Comparison of ENCODE assay signal across 1 cellular context in the genomic region with DNA sequence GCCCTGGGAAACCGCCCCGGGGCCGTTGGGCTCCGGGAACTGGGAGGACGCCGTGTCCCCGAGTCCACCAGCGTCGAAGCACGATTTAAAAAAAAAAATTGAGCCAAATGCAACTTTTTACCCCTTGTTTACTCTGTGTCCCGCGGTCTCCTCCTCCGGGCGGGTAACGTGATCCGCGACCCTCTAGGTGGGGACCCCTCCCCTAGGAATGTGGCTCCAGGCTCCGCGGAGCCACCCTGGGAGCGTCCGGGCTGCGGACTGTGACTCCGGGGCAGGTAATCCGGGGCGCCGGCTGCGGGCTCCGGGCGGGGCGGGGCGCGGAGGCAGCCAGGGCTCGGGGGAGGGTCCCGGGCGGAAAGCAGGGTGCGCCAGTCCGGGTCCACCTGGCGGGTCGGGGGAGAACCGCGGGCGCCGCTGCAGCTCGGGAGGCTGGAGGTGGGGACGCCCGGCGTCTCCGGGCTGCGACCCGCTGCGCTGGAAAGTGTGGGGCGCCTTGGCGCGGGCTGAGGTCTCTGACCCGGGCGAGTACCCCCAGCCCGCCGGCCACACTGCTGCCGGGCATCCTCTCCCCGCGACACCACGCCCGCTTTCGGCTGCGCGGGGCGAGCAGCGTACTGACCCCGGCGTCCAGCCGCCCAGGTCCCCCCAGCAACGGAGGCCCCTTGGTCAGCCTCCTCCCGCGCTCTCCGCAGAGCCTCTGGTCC.
TF ChIP-seq lines count a peak whose summit lies in the region.

No MANE protein-coding gene starts in this region.

TF ChIP-seq in HepG2, 621 proteins besides CTCF, POLR2A, EP300 and RAD21 (continued from another document and continues in another):
- TF ChIP-seq, protein P1, sequence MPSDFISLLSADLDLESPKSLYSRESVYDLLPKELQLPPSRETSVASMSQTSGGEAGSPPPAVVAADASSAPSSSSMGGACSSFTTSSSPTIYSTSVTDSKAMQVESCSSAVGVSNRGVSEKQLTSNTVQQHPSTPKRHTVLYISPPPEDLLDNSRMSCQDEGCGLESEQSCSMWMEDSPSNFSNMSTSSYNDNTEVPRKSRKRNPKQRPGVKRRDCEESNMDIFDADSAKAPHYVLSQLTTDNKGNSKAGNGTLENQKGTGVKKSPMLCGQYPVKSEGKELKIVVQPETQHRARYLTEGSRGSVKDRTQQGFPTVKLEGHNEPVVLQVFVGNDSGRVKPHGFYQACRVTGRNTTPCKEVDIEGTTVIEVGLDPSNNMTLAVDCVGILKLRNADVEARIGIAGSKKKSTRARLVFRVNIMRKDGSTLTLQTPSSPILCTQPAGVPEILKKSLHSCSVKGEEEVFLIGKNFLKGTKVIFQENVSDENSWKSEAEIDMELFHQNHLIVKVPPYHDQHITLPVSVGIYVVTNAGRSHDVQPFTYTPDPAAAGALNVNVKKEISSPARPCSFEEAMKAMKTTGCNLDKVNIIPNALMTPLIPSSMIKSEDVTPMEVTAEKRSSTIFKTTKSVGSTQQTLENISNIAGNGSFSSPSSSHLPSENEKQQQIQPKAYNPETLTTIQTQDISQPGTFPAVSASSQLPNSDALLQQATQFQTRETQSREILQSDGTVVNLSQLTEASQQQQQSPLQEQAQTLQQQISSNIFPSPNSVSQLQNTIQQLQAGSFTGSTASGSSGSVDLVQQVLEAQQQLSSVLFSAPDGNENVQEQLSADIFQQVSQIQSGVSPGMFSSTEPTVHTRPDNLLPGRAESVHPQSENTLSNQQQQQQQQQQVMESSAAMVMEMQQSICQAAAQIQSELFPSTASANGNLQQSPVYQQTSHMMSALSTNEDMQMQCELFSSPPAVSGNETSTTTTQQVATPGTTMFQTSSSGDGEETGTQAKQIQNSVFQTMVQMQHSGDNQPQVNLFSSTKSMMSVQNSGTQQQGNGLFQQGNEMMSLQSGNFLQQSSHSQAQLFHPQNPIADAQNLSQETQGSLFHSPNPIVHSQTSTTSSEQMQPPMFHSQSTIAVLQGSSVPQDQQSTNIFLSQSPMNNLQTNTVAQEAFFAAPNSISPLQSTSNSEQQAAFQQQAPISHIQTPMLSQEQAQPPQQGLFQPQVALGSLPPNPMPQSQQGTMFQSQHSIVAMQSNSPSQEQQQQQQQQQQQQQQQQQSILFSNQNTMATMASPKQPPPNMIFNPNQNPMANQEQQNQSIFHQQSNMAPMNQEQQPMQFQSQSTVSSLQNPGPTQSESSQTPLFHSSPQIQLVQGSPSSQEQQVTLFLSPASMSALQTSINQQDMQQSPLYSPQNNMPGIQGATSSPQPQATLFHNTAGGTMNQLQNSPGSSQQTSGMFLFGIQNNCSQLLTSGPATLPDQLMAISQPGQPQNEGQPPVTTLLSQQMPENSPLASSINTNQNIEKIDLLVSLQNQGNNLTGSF (CRISPR knock-in tag; IDR thresholded peaks at IDR 0.05): no peak
- TF ChIP-seq, protein P2, sequence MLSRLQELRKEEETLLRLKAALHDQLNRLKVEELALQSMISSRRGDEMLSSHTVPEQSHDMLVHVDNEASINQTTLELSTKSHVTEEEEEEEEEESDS (CRISPR knock-in tag; IDR thresholded peaks at IDR 0.05; ENCODE audit: borderline replicate concordance): no peak
- TF ChIP-seq ZNF570 (CRISPR knock-in tag; IDR thresholded peaks at IDR 0.05; ENCODE audit: borderline replicate concordance) (no peak), PHF5A (CRISPR knock-in tag; IDR thresholded peaks at IDR 0.05; ENCODE audit: low read depth, unreplicated experiment) (no peak), ZKSCAN5 (CRISPR knock-in tag; IDR thresholded peaks at IDR 0.05) (no peak), BCL6 (CRISPR knock-in tag; IDR thresholded peaks at IDR 0.05) (peak; percentile 31), ZFX (CRISPR knock-in tag; IDR thresholded peaks at IDR 0.05; ENCODE audit: low read depth) (peak; percentile 16; the same call in 1 of the 2 replicates), GATA4 (IDR thresholded peaks at IDR 0.05; ENCODE audit: borderline replicate concordance, low read depth) (0 out of 2 replicates have a peak, but pooled peaks have one; percentile 13), ZBTB3 (CRISPR knock-in tag; IDR thresholded peaks at IDR 0.05; ENCODE audit: borderline replicate concordance, low read depth) (no peak), ZNF768 (CRISPR knock-in tag; IDR thresholded peaks at IDR 0.05) (0 out of 2 replicates have a peak, but pooled peaks have one; percentile 0), HNRNPK (IDR thresholded peaks at IDR 0.05; ENCODE audit: low read depth, low read length, poor library complexity, severe bottlenecking) (no peak), ZNF572 (CRISPR knock-in tag; IDR thresholded peaks at IDR 0.05) (no peak), GATAD2A (CRISPR knock-in tag; IDR thresholded peaks at IDR 0.05) (0 out of 2 replicates have a peak, but pooled peaks have one; percentile 34), SP5 (CRISPR knock-in tag; IDR thresholded peaks at IDR 0.05; ENCODE audit: borderline replicate concordance, low read depth) (peak; percentile 65; the same call in 1 of the 2 replicates), ZNF253 (CRISPR knock-in tag; IDR thresholded peaks at IDR 0.05; ENCODE audit: borderline replicate concordance) (peak; percentile 34; the same call in 1 of the 2 replicates), E2F1 (CRISPR knock-in tag; IDR thresholded peaks at IDR 0.05) (peak; percentile 40; the same call in 1 of the 2 replicates), MLLT10 (CRISPR knock-in tag; IDR thresholded peaks at IDR 0.05) (peak; percentile 10; the same call in 1 of the 2 replicates), ZNF569 (CRISPR knock-in tag; IDR thresholded peaks at IDR 0.05; ENCODE audit: borderline replicate concordance) (peak; percentile 85; the same call in 1 of the 2 replicates), KLF15 (CRISPR knock-in tag; IDR thresholded peaks at IDR 0.05; ENCODE audit: borderline replicate concordance) (no peak; the same call in 1 of the 2 replicates), NBN (conservative IDR thresholded peaks at IDR 0.05) (no peak), ZNF20 (CRISPR knock-in tag; IDR thresholded peaks at IDR 0.05) (0 out of 2 replicates have a peak, but pooled peaks have one; percentile 18), MEIS1 (CRISPR knock-in tag; IDR thresholded peaks at IDR 0.05; ENCODE audit: borderline replicate concordance) (no peak), EZH2 (conservative IDR thresholded peaks at IDR 0.05; ENCODE audit: low read depth, low read length) (no peak), KLF12 (CRISPR knock-in tag; IDR thresholded peaks at IDR 0.05; ENCODE audit: borderline replicate concordance) (peak; percentile 86), ZNF552 (CRISPR knock-in tag; IDR thresholded peaks at IDR 0.05; ENCODE audit: borderline replicate concordance) (no peak), NCOA2 (CRISPR knock-in tag; IDR thresholded peaks at IDR 0.05) (no peak), SRSF1 (optimal IDR thresholded peaks at IDR 0.05; ENCODE audit: low read depth, low read length) (no peak), NFRKB (IDR thresholded peaks at IDR 0.05) (no peak), MAF1 (CRISPR knock-in tag; IDR thresholded peaks at IDR 0.05; ENCODE audit: borderline replicate concordance) (peak; percentile 66; the same call in 1 of the 2 replicates)
- TF ChIP-seq, protein P3, sequence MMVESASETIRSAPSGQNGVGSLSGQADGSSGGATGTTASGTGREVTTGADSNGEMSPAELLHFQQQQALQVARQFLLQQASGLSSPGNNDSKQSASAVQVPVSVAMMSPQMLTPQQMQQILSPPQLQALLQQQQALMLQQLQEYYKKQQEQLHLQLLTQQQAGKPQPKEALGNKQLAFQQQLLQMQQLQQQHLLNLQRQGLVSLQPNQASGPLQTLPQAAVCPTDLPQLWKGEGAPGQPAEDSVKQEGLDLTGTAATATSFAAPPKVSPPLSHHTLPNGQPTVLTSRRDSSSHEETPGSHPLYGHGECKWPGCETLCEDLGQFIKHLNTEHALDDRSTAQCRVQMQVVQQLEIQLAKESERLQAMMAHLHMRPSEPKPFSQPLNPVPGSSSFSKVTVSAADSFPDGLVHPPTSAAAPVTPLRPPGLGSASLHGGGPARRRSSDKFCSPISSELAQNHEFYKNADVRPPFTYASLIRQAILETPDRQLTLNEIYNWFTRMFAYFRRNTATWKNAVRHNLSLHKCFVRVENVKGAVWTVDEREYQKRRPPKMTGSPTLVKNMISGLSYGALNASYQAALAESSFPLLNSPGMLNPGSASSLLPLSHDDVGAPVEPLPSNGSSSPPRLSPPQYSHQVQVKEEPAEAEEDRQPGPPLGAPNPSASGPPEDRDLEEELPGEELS (CRISPR knock-in tag; IDR thresholded peaks at IDR 0.05): peak; percentile 57
- TF ChIP-seq, protein P4, sequence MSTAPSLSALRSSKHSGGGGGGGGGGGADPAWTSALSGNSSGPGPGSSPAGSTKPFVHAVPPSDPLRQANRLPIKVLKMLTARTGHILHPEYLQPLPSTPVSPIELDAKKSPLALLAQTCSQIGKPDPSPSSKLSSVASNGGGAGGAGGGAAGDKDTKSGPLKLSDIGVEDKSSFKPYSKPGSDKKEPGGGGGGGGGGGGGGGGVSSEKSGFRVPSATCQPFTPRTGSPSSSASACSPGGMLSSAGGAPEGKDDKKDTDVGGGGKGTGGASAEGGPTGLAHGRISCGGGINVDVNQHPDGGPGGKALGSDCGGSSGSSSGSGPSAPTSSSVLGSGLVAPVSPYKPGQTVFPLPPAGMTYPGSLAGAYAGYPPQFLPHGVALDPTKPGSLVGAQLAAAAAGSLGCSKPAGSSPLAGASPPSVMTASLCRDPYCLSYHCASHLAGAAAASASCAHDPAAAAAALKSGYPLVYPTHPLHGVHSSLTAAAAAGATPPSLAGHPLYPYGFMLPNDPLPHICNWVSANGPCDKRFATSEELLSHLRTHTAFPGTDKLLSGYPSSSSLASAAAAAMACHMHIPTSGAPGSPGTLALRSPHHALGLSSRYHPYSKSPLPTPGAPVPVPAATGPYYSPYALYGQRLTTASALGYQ (CRISPR knock-in tag; IDR thresholded peaks at IDR 0.05): 0 out of 2 replicates have a peak, but pooled peaks have one; percentile 9
- TF ChIP-seq, protein P5, sequence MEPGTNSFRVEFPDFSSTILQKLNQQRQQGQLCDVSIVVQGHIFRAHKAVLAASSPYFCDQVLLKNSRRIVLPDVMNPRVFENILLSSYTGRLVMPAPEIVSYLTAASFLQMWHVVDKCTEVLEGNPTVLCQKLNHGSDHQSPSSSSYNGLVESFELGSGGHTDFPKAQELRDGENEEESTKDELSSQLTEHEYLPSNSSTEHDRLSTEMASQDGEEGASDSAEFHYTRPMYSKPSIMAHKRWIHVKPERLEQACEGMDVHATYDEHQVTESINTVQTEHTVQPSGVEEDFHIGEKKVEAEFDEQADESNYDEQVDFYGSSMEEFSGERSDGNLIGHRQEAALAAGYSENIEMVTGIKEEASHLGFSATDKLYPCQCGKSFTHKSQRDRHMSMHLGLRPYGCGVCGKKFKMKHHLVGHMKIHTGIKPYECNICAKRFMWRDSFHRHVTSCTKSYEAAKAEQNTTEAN (CRISPR knock-in tag; conservative IDR thresholded peaks at IDR 0.05): no peak; the same call in 1 of the 2 replicates
- TF ChIP-seq, protein P6, sequence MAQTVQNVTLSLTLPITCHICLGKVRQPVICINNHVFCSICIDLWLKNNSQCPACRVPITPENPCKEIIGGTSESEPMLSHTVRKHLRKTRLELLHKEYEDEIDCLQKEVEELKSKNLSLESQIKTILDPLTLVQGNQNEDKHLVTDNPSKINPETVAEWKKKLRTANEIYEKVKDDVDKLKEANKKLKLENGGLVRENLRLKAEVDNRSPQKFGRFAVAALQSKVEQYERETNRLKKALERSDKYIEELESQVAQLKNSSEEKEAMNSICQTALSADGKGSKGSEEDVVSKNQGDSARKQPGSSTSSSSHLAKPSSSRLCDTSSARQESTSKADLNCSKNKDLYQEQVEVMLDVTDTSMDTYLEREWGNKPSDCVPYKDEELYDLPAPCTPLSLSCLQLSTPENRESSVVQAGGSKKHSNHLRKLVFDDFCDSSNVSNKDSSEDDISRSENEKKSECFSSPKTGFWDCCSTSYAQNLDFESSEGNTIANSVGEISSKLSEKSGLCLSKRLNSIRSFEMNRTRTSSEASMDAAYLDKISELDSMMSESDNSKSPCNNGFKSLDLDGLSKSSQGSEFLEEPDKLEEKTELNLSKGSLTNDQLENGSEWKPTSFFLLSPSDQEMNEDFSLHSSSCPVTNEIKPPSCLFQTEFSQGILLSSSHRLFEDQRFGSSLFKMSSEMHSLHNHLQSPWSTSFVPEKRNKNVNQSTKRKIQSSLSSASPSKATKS (CRISPR knock-in tag; IDR thresholded peaks at IDR 0.05): no peak; the same call in 1 of the 2 replicates
